Comparison of ENCODE assay signal across 23 cellular contexts in the genomic region with DNA sequence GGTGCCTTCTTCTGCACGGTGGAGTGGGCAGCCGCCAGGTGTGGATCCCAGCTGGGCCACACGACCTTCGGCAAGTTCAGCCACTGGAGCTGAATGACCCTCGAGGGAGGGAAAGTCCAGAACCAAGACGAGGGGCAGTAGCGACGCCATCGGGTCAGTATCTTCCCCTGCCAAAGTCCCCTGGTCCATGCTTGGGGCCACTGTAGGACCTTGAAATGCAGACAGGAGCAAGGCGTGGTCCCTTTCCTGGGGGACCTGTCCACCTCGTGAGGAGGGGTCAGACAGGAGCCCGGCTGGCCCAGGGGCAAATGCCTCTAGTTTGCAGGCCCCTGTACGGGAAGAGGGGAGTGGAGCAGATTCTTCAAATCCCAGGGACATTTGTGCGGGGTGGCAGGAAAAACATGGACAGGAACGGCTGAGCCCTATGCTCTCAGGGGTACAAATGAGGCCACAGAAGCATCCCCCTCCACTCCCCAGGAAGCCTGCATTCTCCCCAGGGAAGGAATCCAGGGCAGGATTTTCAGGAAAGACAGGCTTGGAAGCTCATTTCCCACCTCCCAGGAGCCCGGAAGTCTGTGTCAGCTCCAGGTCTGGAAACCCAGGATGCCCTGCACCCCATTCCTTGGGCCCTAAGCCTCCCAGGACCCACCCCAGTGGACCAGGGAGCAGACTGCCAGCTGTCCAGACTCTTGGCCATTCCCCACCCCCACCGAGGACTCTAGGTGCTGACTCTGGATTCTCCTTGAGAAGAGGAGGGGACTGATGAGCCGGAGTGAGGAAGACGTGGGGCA. TPM values are rescaled to one million over a fixed set of nuclear protein-coding genes. Genes with fewer than 3 reads are reported as not detected.
A peak's percentile ranks its signal among the peaks of the same experiment; 100 is the strongest.
DNase-seq lines count a peak whose midpoint lies in the region; ATAC-seq, FAIRE-seq and TF ChIP-seq lines count a peak whose summit lies in the region.
"Had no signal": no experiment of that assay in that cellular context is flagged by ENCODE, and none has a peak within 500 bp of the region (broad histone marks: within the 10 kb centered on the region; RNA-seq: fewer than 3 reads in every experiment).

No MANE protein-coding gene starts in this region.

- ATAC-seq in HepG2 (no peak), GM18498 (IDR thresholded peaks at IDR 0.05; ENCODE audit: unreplicated experiment) (no peak)
- ATAC-seq: gastroesophageal sphincter, pancreas, right cardiac atrium had no signal

- H3K4me1 ChIP-seq in HUES6 (ENCODE audit: control insufficient read depth, insufficient read depth, low read length), result peaks cover 74% of the 10 kb centered on the region
- H3K4me1 ChIP-seq in HepG2 (ENCODE audit: insufficient read depth, low read length), result peaks cover 92% of the 10 kb centered on the region
- peaks cover 10% of the 10 kb centered on the region for H3K4me1 ChIP-seq in suprapubic skin
- H3K4me1 ChIP-seq: pancreas had no signal

- TF ChIP-seq POLR2A in HepG2 (IDR thresholded peaks at IDR 0.05; ENCODE audit: insufficient read depth in 1 of 2, low read depth in 2 of 2, low read length in 2 of 2) (no peak), suprapubic skin (IDR thresholded peaks at IDR 0.05) (no peak)

- intact Hi-C loops in HepG2 (cut with micrococcal nuclease; ENCODE audit: unreplicated experiment), result loop anchor here (10.0 kb wide), 1 partner anchor 91 kb away; no protein-coding TSS in a partner anchor

- no peak for TF ChIP-seq RAD21 in HepG2 (CRISPR knock-in tag; IDR thresholded peaks at IDR 0.05)

- H3K9ac ChIP-seq in HUES6 (ENCODE audit: low read length) (peak overlapping the region; percentile 75), HepG2 (ENCODE audit: insufficient read depth, low read depth, low read length) (no peak overlapping the region)

- H3K9me3 ChIP-seq in HUES6 (ENCODE audit: control insufficient read depth, insufficient read depth, low read depth, low read length) (no peaks in the 10 kb centered on the region), HepG2 (ENCODE audit: low read length) (no peaks in the 10 kb centered on the region), suprapubic skin (no peaks in the 10 kb centered on the region)
- H3K9me3 ChIP-seq: gastroesophageal sphincter, pancreas had no signal

- H3K4me2 ChIP-seq in HepG2 (ENCODE audit: low read depth, low read length), result no peak overlapping the region; the same call in 1 of the 2 replicates

- H3K27ac ChIP-seq in HUES6 (ENCODE audit: low read depth, low read length), result peak overlapping the region; percentile 75
- no peak overlapping the region for H3K27ac ChIP-seq in HepG2 (ENCODE audit: extremely low read length, insufficient read depth, low read length)
- H3K27ac ChIP-seq in suprapubic skin, result no peak overlapping the region
- H3K27ac ChIP-seq: gastroesophageal sphincter, pancreas, RWPE1 had no signal

- TF ChIP-seq CTCF in HepG2 (CRISPR knock-in tag; IDR thresholded peaks at IDR 0.05), result no peak
- TF ChIP-seq CTCF in suprapubic skin (IDR thresholded peaks at IDR 0.05), result no peak

- FAIRE-seq in HepG2 (lab: Jason Lieb, UNC), result no peak
- FAIRE-seq: endothelial cell of umbilical vein, pancreas had no signal

- peak; percentile 49 for DNase-seq in ecto neural progenitor cell (ENCODE audit: low spot score)
- DNase-seq in HepG2 (ENCODE audit: low spot score), result no peak
- peak; percentile 43 to 70 for DNase-seq in suprapubic skin (ENCODE audit: low spot score in 2 of 2)
- no peak for DNase-seq in D341Med (ENCODE audit: low spot score)
- no peak for DNase-seq in HCEC 1CT
- DNase-seq: activated CD4-positive, alpha-beta T cell treated with anti-CD3 and anti-CD28 coated beads for 48 hours; activated CD8-positive, alpha-beta memory T cell treated with anti-CD3 and anti-CD28 coated beads for 24 hours; activated gamma-delta T cell treated with Interleukin-2 at 50 U/mL for 16 hours; hippocampal formation; NCI-H2029 treated with DMSO at 0.1 percent for 48 hours; NCI-H2227 treated with DMSO at 0.1 percent for 48 hours; nephron progenitor cell; right cardiac atrium; stimulated activated CD4-positive, alpha-beta T cell treated with anti-CD3 and anti-CD28 coated beads, Interleukin-12 subunit alpha, Interleukin-12 subunit beta, amount 100 ng/mL, for 4 hours; stimulated activated CD4-positive, alpha-beta T cell treated with anti-CD3 and anti-CD28 coated beads, Interleukin-4, amount 100 ng/mL, for 1 hour had no signal

- in situ Hi-C loops in HepG2 (cut with HindIII; ENCODE audit: extremely low pct_ligation_motif_present, low pct_unique_long_range_greater_than_20kb), result no loop called here

- no peaks in the 10 kb centered on the region for H3K36me3 ChIP-seq in HUES6 (ENCODE audit: control insufficient read depth, insufficient read depth, low read length)
- H3K36me3 ChIP-seq in HepG2 (replicated peaks in 1 of 2; ENCODE audit: control insufficient read depth in 1 of 2, insufficient read depth in 2 of 2, low read length in 2 of 2), result peaks cover 5 to 26% of the 10 kb centered on the region in 2 experiments; a peak in 4 of 5 replicates
- H3K36me3 ChIP-seq in suprapubic skin, result no peaks in the 10 kb centered on the region
- H3K36me3 ChIP-seq: gastroesophageal sphincter, pancreas had no signal

- H3K4me3 ChIP-seq in HUES6 (ENCODE audit: low read depth, low read length), result peak overlapping the region; percentile 49
- H3K4me3 ChIP-seq in HepG2 (replicated peaks in 1 of 3; ENCODE audit: insufficient read depth in 1 of 3, low read depth in 2 of 3, low read length in 3 of 3), result no peak overlapping the region
- no peak overlapping the region for H3K4me3 ChIP-seq in suprapubic skin
- H3K4me3 ChIP-seq: gastroesophageal sphincter, lung, pancreas had no signal

- H4K20me1 ChIP-seq in HepG2 (ENCODE audit: insufficient read depth, low read length), result peaks cover 22% of the 10 kb centered on the region

- CTCF ChIA-PET in HepG2 (lab: Yijun Ruan, JAX; ENCODE audit: low intra/inter-chr PET ratio, low total read pairs), result no interaction called here

- peaks cover 28% of the 10 kb centered on the region for H3K27me3 ChIP-seq in HUES6 (ENCODE audit: control insufficient read depth, insufficient read depth, low read length)
- H3K27me3 ChIP-seq in HepG2 (ENCODE audit: control insufficient read depth in 1 of 2, insufficient read depth in 2 of 2, low read length in 2 of 2), result no peaks in the 10 kb centered on the region; a peak in 1 of 5 replicates
- peaks cover 55% of the 10 kb centered on the region for H3K27me3 ChIP-seq in suprapubic skin
- H3K27me3 ChIP-seq: pancreas had no signal

- WGBS in HepG2 (ENCODE audit: low lambda C conversion rate), result 90% methylated on average over 15 of the region's 19 CpGs
- WGBS in suprapubic skin, result 75% methylated on average over 18 of the region's 19 CpGs

- H2AFZ ChIP-seq in HepG2 (ENCODE audit: low read length), result no peak overlapping the region

- POLR2A ChIA-PET in HepG2 (lab: Yijun Ruan, JAX), result interaction anchor here (2.9 kb wide), 1 partner anchor 7 kb away, joined by 18 read pairs; a partner anchor contains a TSS

- BruUV-seq in HepG2 (replicated peaks; lab: Mats Ljungman, UMichigan), result no TSS peak

- H3K79me2 ChIP-seq in HepG2 (ENCODE audit: insufficient read depth, low read length), result peaks cover 95% of the 10 kb centered on the region

- TF ChIP-seq EP300 in HepG2 (IDR thresholded peaks at IDR 0.05; ENCODE audit: low read depth in 2 of 2, low read length in 2 of 2), result no peak
- TF ChIP-seq EP300 in HepG2 (CRISPR knock-in tag; IDR thresholded peaks at IDR 0.05; ENCODE audit: borderline replicate concordance), result no peak
- TF ChIP-seq EP300 in suprapubic skin (IDR thresholded peaks at IDR 0.05), result no peak

TF ChIP-seq in HepG2, 621 proteins besides CTCF, POLR2A, EP300 and RAD21 (continues in another document):
- TF ChIP-seq ZNF780A (CRISPR knock-in tag; IDR thresholded peaks at IDR 0.05), result no peak

RNA-seq across cellular contexts. Expression of a gene that starts 6.6 kb away (rescaled TPM):
- total RNA-seq in HepG2 (2016; rRNA removed; fragmentation: Illumina TruSeq; extraction: Trizol), result 10.2 and 10.5 TPM in 2 replicates
- total RNA-seq in HepG2 (2016; cell fraction: cytosol; rRNA removed; fragmentation: Illumina TruSeq; extraction: Trizol; ENCODE audit: low read depth), result 21.4 and 22.4 TPM in 2 replicates
- total RNA-seq in HepG2 (2016; cell fraction: insoluble cytoplasmic fraction; rRNA removed; fragmentation: Illumina TruSeq; extraction: Trizol), result 10.1 and 10.2 TPM in 2 replicates
- 14.0 and 14.5 TPM in 2 replicates for total RNA-seq in HepG2 (2016; cell fraction: membrane; rRNA removed; fragmentation: Illumina TruSeq; extraction: Trizol)
- total RNA-seq in HepG2 (2016; cell fraction: nucleus; rRNA removed; fragmentation: Illumina TruSeq; extraction: Trizol), result 30.8 and 38.1 TPM in 2 replicates
- 13.0 and 16.0 TPM in 2 replicates for polyA plus RNA-seq in HepG2 (2011; rRNA removed)
- 8.0 and 9.2 TPM in 2 replicates for polyA plus RNA-seq in HepG2 (2011; cell fraction: cytosol; rRNA removed)
- polyA plus RNA-seq in HepG2 (2011; cell fraction: nucleus; rRNA removed), result 60.2 and 68.0 TPM in 2 replicates
- polyA plus RNA-seq in HepG2 (2012), result 11.6 and 14.7 TPM in 2 replicates
- polyA plus RNA-seq in HepG2 (2016; cell fraction: cytosol; fragmentation: Illumina TruSeq; extraction: Trizol; ENCODE audit: low read depth), result 1.2 and 1.3 TPM in 2 replicates
- 5.5 and 10.0 TPM in 2 replicates for polyA plus RNA-seq in HepG2 (2016; cell fraction: insoluble cytoplasmic fraction; fragmentation: Illumina TruSeq; extraction: Trizol; ENCODE audit: low read depth)
- polyA plus RNA-seq in HepG2 (2016; cell fraction: membrane; fragmentation: Illumina TruSeq; extraction: Trizol; ENCODE audit: low read depth), result 2.4 and 3.2 TPM in 2 replicates
- 26.0 and 26.8 TPM in 2 replicates for polyA plus RNA-seq in HepG2 (2016; cell fraction: nucleus; fragmentation: Illumina TruSeq; extraction: Trizol; ENCODE audit: insufficient read depth, low read depth)
- 0.21 and 90.9 TPM in 2 replicates for polyA minus RNA-seq in HepG2 (2011; rRNA and poly(A)+ RNA removed; ENCODE audit: low replicate concordance)
- polyA minus RNA-seq in HepG2 (2011; cell fraction: cytosol; rRNA and poly(A)+ RNA removed), result 22.8 and 29.4 TPM in 2 replicates
- 98.9 and 104 TPM in 2 replicates for polyA minus RNA-seq in HepG2 (2011; cell fraction: nucleus; rRNA and poly(A)+ RNA removed)
- 10 to 100 TPM in 2 of 4 donors, 1 to 10 TPM in 2; 5.9 to 14.0 (median 10.1) TPM for total RNA-seq in suprapubic skin
- total RNA-seq: endothelial cell of umbilical vein had no signal
- polyA plus RNA-seq: CD14-positive monocyte, endothelial cell of umbilical vein had no signal

Comparison
In these comparisons a context has a peak if more than half of its experiments do, and no peak if none do; other contexts are left out.
1. DNase-seq: peak in ecto neural progenitor cell (single experiment) and suprapubic skin (2 of 2); none in HepG2 (single experiment), D341Med (single experiment) and HCEC 1CT (single experiment).